Comparison of ENCODE assay signal across 1 cellular context in genomic region chr15:86590461-86590860, GRCh38.
TF ChIP-seq lines count a peak whose summit lies in the region.

No MANE protein-coding gene starts in this region.

TF ChIP-seq in neural cell, 6 proteins besides CTCF, POLR2A, EP300 and RAD21 (continued from another document):
- TF ChIP-seq MXI1 (conservative IDR thresholded peaks at IDR 0.05; ENCODE audit: poor library complexity, severe bottlenecking) (no peak), EZH2 (IDR thresholded peaks at IDR 0.05; ENCODE audit: borderline replicate concordance, insufficient read depth, low read length, poor library complexity, severe bottlenecking) (no peak), SMC3 (conservative IDR thresholded peaks at IDR 0.05; ENCODE audit: poor library complexity) (no peak), TAF1 (IDR thresholded peaks at IDR 0.05; ENCODE audit: low read depth) (no peak)
